Comparison of ENCODE assay signal across 17 cellular contexts in genomic region chr11:120025606-120026335, GRCh38.
DNase-seq lines count a peak whose midpoint lies in the region; ATAC-seq, FAIRE-seq and TF ChIP-seq lines count a peak whose summit lies in the region.
"Had no signal": no experiment of that assay in that cellular context is flagged by ENCODE, and none has a peak within 500 bp of the region (broad histone marks: within the 10 kb centered on the region; RNA-seq: fewer than 3 reads in every experiment).

No MANE protein-coding gene starts in this region.

- H3K36me3 Mint-ChIP-seq in astrocyte (ENCODE audit: low read depth, unreplicated experiment) = peaks cover 7% of the 10 kb centered on the region

- 92 to 93% methylated on average over 55 to 56 of the region's 56 CpGs for WGBS in heart right ventricle, 2 donors
- no CpG with 5 or more reads among the region's 56 CpGs for WGBS in neuronal stem cell (ENCODE audit: extremely low coverage in 2 of 2, insufficient read length in 2 of 2, insufficient replicate concordance in 1 of 2), 2 donors

- no peak overlapping the region for H3K4me3 Mint-ChIP-seq in astrocyte (ENCODE audit: unreplicated experiment)

- no peaks in the 10 kb centered on the region for H3K79me2 ChIP-seq in astrocyte (ENCODE audit: insufficient read depth, low read length)

- no peak overlapping the region for H3K9ac ChIP-seq in astrocyte (ENCODE audit: low read length)
- H3K9ac ChIP-seq in neuronal stem cell (ENCODE audit: low read depth, low read length, poor library complexity) = no peak overlapping the region
- H3K9ac ChIP-seq: KMS-11, SK-N-SH had no signal

- H3K79me1 ChIP-seq in neuronal stem cell (ENCODE audit: low read depth, low read length) = no peaks in the 10 kb centered on the region

- H3K14ac ChIP-seq in neuronal stem cell (ENCODE audit: low read length) = no peak overlapping the region

- H2AK5ac ChIP-seq in neuronal stem cell (ENCODE audit: low read depth, low read length) = peak overlapping the region; percentile 22

- no peak overlapping the region for H3K23ac ChIP-seq in neuronal stem cell (ENCODE audit: low read depth, low read length, poor library complexity)

- no peak overlapping the region for H3K4ac ChIP-seq in neuronal stem cell (ENCODE audit: low read length)

- H3K4me1 ChIP-seq in heart right ventricle (no peaks in the 10 kb centered on the region), astrocyte (ENCODE audit: insufficient read depth, low read length) (no peaks in the 10 kb centered on the region), neuronal stem cell (ENCODE audit: control insufficient read depth in 2 of 2, insufficient read depth in 1 of 2, low read depth in 1 of 2, low read length in 2 of 2) (peaks cover 0 to 24% of the 10 kb centered on the region in 2 donors)

- H3K27ac Mint-ChIP-seq in astrocyte (ENCODE audit: unreplicated experiment) = peak overlapping the region; percentile 75

- peak overlapping the region; percentile 34 for H4K91ac ChIP-seq in neuronal stem cell (ENCODE audit: low read depth, low read length, poor library complexity)

- FAIRE-seq in astrocyte (lab: Jason Lieb, UNC) = no peak
- FAIRE-seq: RCC 7860 had no signal

- no peak overlapping the region for H2BK120ac ChIP-seq in neuronal stem cell (ENCODE audit: low read depth, low read length)

- intact Hi-C loops in cardiac septum (cut with DNase I) (no loop called here), heart right ventricle (cut with DNase I) (no loop called here)

- H3K27me3 ChIP-seq in heart right ventricle (peaks cover 0 to 69% (median 27%) of the 10 kb centered on the region in 7 donors), astrocyte (ENCODE audit: insufficient read depth, low read length) (peaks cover 6% of the 10 kb centered on the region), neuronal stem cell (ENCODE audit: control insufficient read depth in 3 of 3, insufficient read depth in 3 of 3, low read depth in 1 of 3, low read length in 3 of 3) (no peaks in the 10 kb centered on the region)

- H3K4me3 ChIP-seq in heart right ventricle (no peak overlapping the region), astrocyte (ENCODE audit: insufficient read depth, low read depth, low read length) (no peak overlapping the region), neuronal stem cell (ENCODE audit: low read length in 2 of 2) (no peak overlapping the region)

- peaks cover 10% of the 10 kb centered on the region for H3K4me1 Mint-ChIP-seq in astrocyte (ENCODE audit: low read depth, unreplicated experiment)

- H3K36me3 ChIP-seq in heart right ventricle (no peaks in the 10 kb centered on the region), astrocyte (ENCODE audit: insufficient read depth, low read length) (no peaks in the 10 kb centered on the region), neuronal stem cell (replicated peaks in 1 of 2; ENCODE audit: control insufficient read depth in 2 of 2, insufficient read depth in 2 of 2, low read length in 2 of 2) (no peaks in the 10 kb centered on the region)

- DNase-seq in cardiac septum (ENCODE audit: low spot score) (peak; percentile 51), heart right ventricle (no peak), astrocyte (ENCODE audit: low read depth) (no peak), neuronal stem cell (ENCODE audit: low spot score) (no peak), GOT3 (lab: John Stamatoyannopoulos, UW) (no peak), RPMI8226 (no peak), NCI-H2107 treated with DMSO at 0.1 percent for 48 hours (lab: John Stamatoyannopoulos, UW; ENCODE audit: unreplicated experiment) (no peak)
- DNase-seq: DMS 273 treated with DMSO at 0.1 percent for 48 hours, NCI-H1436, NCI-H2081, NCI-H226, NCI-H526, SHP77, SK-N-SH had no signal

- H3K4me2 ChIP-seq in astrocyte (ENCODE audit: low read length) (no peak overlapping the region), neuronal stem cell (ENCODE audit: insufficient read depth, low read length, poor library complexity, severe bottlenecking) (no peak overlapping the region)
- H3K4me2 ChIP-seq: KMS-11, SK-N-SH had no signal

- peaks cover 17% of the 10 kb centered on the region for H3K9me3 Mint-ChIP-seq in astrocyte (ENCODE audit: unreplicated experiment)

- H3K9me3 ChIP-seq in heart right ventricle = no peaks in the 10 kb centered on the region
- peaks cover 7% of the 10 kb centered on the region for H3K9me3 ChIP-seq in astrocyte (ENCODE audit: insufficient read depth, low read depth, low read length)
- no peaks in the 10 kb centered on the region for H3K9me3 ChIP-seq in neuronal stem cell (replicated peaks in 1 of 2; ENCODE audit: control insufficient read depth in 2 of 2, insufficient read depth in 1 of 2, low read depth in 1 of 2, low read length in 2 of 2)
- H3K9me3 ChIP-seq: SK-N-SH had no signal

- H4K20me1 ChIP-seq in astrocyte (ENCODE audit: insufficient read depth, low read length) = no peaks in the 10 kb centered on the region

- peaks cover 43% of the 10 kb centered on the region for H3K27me3 Mint-ChIP-seq in astrocyte (ENCODE audit: low read depth, unreplicated experiment)

- no peak overlapping the region for H3K27ac ChIP-seq in heart right ventricle
- no peak overlapping the region for H3K27ac ChIP-seq in astrocyte (ENCODE audit: low read depth, low read length)
- no peak overlapping the region for H3K27ac ChIP-seq in neuronal stem cell (replicated peaks; ENCODE audit: low read length)
- H3K27ac ChIP-seq: C4-2B, KMS-11 had no signal

- peak overlapping the region; percentile 91 for H2BK12ac ChIP-seq in neuronal stem cell (ENCODE audit: low read length)

- H2AFZ ChIP-seq in astrocyte (ENCODE audit: low read depth, low read length) = no peak overlapping the region
- H2AFZ ChIP-seq in neuronal stem cell (ENCODE audit: low read length) = no peak overlapping the region

- H3K18ac ChIP-seq in neuronal stem cell (ENCODE audit: low read length) = peak overlapping the region; percentile 90

- H4K8ac ChIP-seq in neuronal stem cell (ENCODE audit: low read depth, low read length) = no peak overlapping the region

- no peak for ATAC-seq in heart right ventricle

- H2BK5ac ChIP-seq in neuronal stem cell (ENCODE audit: low read length) = no peak overlapping the region

- H2BK15ac ChIP-seq in neuronal stem cell (ENCODE audit: low read length) = no peak overlapping the region

- no peak for TF ChIP-seq CTCF in heart right ventricle (IDR thresholded peaks at IDR 0.05)
- no peak for TF ChIP-seq CTCF in astrocyte (IDR thresholded peaks at IDR 0.05; ENCODE audit: insufficient read depth, low read depth, low read length)
